ENCODE assay signal across 7 cellular contexts in the genomic region with DNA sequence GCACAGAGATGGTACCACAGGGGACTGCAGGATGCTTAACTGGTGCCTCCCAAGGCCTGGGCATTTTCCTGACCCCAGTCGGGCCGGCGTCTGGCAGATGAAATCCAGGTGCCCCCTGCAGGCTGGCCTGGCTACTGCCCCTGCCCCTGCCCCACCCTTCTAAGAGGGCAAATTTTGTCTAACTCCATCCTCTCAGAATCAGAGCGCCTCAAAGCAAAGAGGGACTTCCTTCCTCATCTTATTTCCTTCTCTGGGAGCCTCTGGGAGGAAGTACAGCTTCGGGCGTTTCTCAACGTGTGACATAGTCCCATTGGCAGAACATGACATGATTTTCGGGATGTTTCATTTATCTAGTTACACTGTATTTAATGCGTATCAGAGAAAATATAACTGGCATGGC. TPM values are rescaled to one million over a fixed set of nuclear protein-coding genes. Genes with fewer than 3 reads are reported as not detected.
A peak's percentile ranks its signal among the peaks of the same experiment; 100 is the strongest.
DNase-seq lines count a peak whose midpoint lies in the region; ATAC-seq, FAIRE-seq and TF ChIP-seq lines count a peak whose summit lies in the region.

No MANE protein-coding gene starts in this region.

- H3K36me3 ChIP-seq in RWPE2 (ENCODE audit: low read depth) (no peaks in the 10 kb centered on the region), astrocyte (ENCODE audit: insufficient read depth, low read length) (no peaks in the 10 kb centered on the region)

- H3K4me1 ChIP-seq in RWPE2 (ENCODE audit: insufficient read depth, poor library complexity, severe bottlenecking) (peaks cover 8% of the 10 kb centered on the region), astrocyte (ENCODE audit: insufficient read depth, low read length) (peaks cover 33% of the 10 kb centered on the region)

- FAIRE-seq in astrocyte (lab: Jason Lieb, UNC) = no peak

- H3K9me3 Mint-ChIP-seq in astrocyte (ENCODE audit: unreplicated experiment) = no peaks in the 10 kb centered on the region
- H3K9me3 Mint-ChIP-seq in stimulated activated naive B cell treated with anti-CD40 and anti-IgM and Interleukin-4, amounts not matched to agents 10 μg/mL and 1 μg/mL and 100 μg/mL, for 72 hours = no peaks in the 10 kb centered on the region

- TF ChIP-seq CTCF in GM13977 (IDR thresholded peaks at IDR 0.05; ENCODE audit: extremely low read depth, insufficient read depth, missing control alignments) = peak; percentile 47
- TF ChIP-seq CTCF in RWPE2 (IDR thresholded peaks at IDR 0.05; ENCODE audit: poor library complexity, severe bottlenecking) = peak; percentile 41
- peak; percentile 11 for TF ChIP-seq CTCF in astrocyte (IDR thresholded peaks at IDR 0.05; ENCODE audit: insufficient read depth, low read depth, low read length)

- peaks cover 2% of the 10 kb centered on the region for H3K36me3 Mint-ChIP-seq in astrocyte (ENCODE audit: low read depth, unreplicated experiment)
- H3K36me3 Mint-ChIP-seq in stimulated activated naive B cell treated with anti-CD40 and anti-IgM and Interleukin-4, amounts not matched to agents 10 μg/mL and 1 μg/mL and 100 μg/mL, for 72 hours = peaks cover 0 to 2% of the 10 kb centered on the region in 2 donors

- no peak overlapping the region for H3K4me3 Mint-ChIP-seq in astrocyte (ENCODE audit: unreplicated experiment)
- H3K4me3 Mint-ChIP-seq in stimulated activated naive B cell treated with anti-CD40 and anti-IgM and Interleukin-4, amounts not matched to agents 10 μg/mL and 1 μg/mL and 100 μg/mL, for 72 hours = no peak overlapping the region

- ATAC-seq in RWPE2 (ENCODE audit: low read depth) (no peak), left colon (peak; percentile 16)
- no peak for ATAC-seq in stimulated activated naive B cell treated with anti-CD40 and anti-IgM and Interleukin-4, amounts not matched to agents 10 μg/mL and 1 μg/mL and 100 μg/mL, for 72 hours (replicated peaks)

- H3K79me2 ChIP-seq in astrocyte (ENCODE audit: insufficient read depth, low read length) = peaks cover 61% of the 10 kb centered on the region

- peaks cover 21% of the 10 kb centered on the region for H3K4me1 Mint-ChIP-seq in astrocyte (ENCODE audit: low read depth, unreplicated experiment)
- peaks cover 34 to 62% of the 10 kb centered on the region in 2 donors for H3K4me1 Mint-ChIP-seq in stimulated activated naive B cell treated with anti-CD40 and anti-IgM and Interleukin-4, amounts not matched to agents 10 μg/mL and 1 μg/mL and 100 μg/mL, for 72 hours

- H3K4me3 ChIP-seq in RWPE2 (ENCODE audit: severe bottlenecking) (no peak overlapping the region), astrocyte (ENCODE audit: insufficient read depth, low read depth, low read length) (no peak overlapping the region)

- no peak overlapping the region for H2AFZ ChIP-seq in astrocyte (ENCODE audit: low read depth, low read length)

- intact Hi-C loops in left colon (cut with DNase I, micrococcal nuclease) = no loop called here

- H4K20me1 ChIP-seq in astrocyte (ENCODE audit: insufficient read depth, low read length) = peaks cover 52% of the 10 kb centered on the region

- in situ Hi-C loops in GM13977 (cut with MboI; ENCODE audit: low pct_unique_long_range_greater_than_20kb, low sequenced_read_pairs, unreplicated experiment) = no loop called here

- no peak overlapping the region for H3K27ac ChIP-seq in RWPE2 (ENCODE audit: poor library complexity, severe bottlenecking)
- H3K27ac ChIP-seq in astrocyte (ENCODE audit: low read depth, low read length) = no peak overlapping the region

- no peak overlapping the region for H3K9ac ChIP-seq in astrocyte (ENCODE audit: low read length)

- H3K27me3 ChIP-seq in RWPE2 (ENCODE audit: insufficient read depth, poor library complexity, severe bottlenecking) = no peaks in the 10 kb centered on the region
- H3K27me3 ChIP-seq in astrocyte (ENCODE audit: insufficient read depth, low read length) = no peaks in the 10 kb centered on the region

- DNase-seq in GM13977 (ENCODE audit: low spot score) (peak; percentile 60), RWPE2 (ENCODE audit: low spot score) (no peak), astrocyte (ENCODE audit: low read depth) (no peak), left colon (peak; percentile 59 to 77), middle frontal gyrus (ENCODE audit: extremely low spot score, low spot score) (no peak), KG1 (lab: John Stamatoyannopoulos, UW) (no peak)
- DNase-seq in stimulated activated naive B cell treated with anti-CD40 and anti-IgM and Interleukin-4, amounts not matched to agents 10 μg/mL and 1 μg/mL and 100 μg/mL, for 72 hours = peak; percentile 21

- H3K27me3 Mint-ChIP-seq in astrocyte (ENCODE audit: low read depth, unreplicated experiment) = no peaks in the 10 kb centered on the region
- no peaks in the 10 kb centered on the region for H3K27me3 Mint-ChIP-seq in stimulated activated naive B cell treated with anti-CD40 and anti-IgM and Interleukin-4, amounts not matched to agents 10 μg/mL and 1 μg/mL and 100 μg/mL, for 72 hours

- no peak overlapping the region for H3K4me2 ChIP-seq in astrocyte (ENCODE audit: low read length)

- H3K9me3 ChIP-seq in RWPE2 (ENCODE audit: severe bottlenecking) = no peaks in the 10 kb centered on the region
- no peaks in the 10 kb centered on the region for H3K9me3 ChIP-seq in astrocyte (ENCODE audit: insufficient read depth, low read depth, low read length)

- H3K27ac Mint-ChIP-seq in astrocyte (ENCODE audit: unreplicated experiment) = no peak overlapping the region
- peak overlapping the region; percentile 14 for H3K27ac Mint-ChIP-seq in stimulated activated naive B cell treated with anti-CD40 and anti-IgM and Interleukin-4, amounts not matched to agents 10 μg/mL and 1 μg/mL and 100 μg/mL, for 72 hours

RNA-seq across cellular contexts. Expression of gene PRKACA, which starts 2.7 kb away (rescaled TPM):
- total RNA-seq in astrocyte (80.5 and 82.6 TPM in 2 replicates), left colon (10 to 100 TPM; 78.8 to 80.1 TPM)

RNA-seq across cellular contexts. Expression of gene ASF1B, which starts 21.5 kb away (rescaled TPM):
- total RNA-seq in astrocyte = 1.1 and 1.9 TPM in 2 replicates
- total RNA-seq in left colon = 10 to 100 TPM in 1 of 2 donors, 1 to 10 TPM in 1; 6.5 to 12.5 TPM

RNA-seq across cellular contexts. Expression of gene SAMD1, which starts 24.3 kb away (rescaled TPM):
- total RNA-seq in astrocyte (36.8 and 41.7 TPM in 2 replicates), left colon (10 to 100 TPM; 45.8 to 51.5 TPM)

RNA-seq across cellular contexts. Expression of gene C19orf67, which starts 29.3 kb away (rescaled TPM):
- total RNA-seq in astrocyte = not detected in 2 replicates
- total RNA-seq in left colon = under 1 TPM in 1 of 2 donors, not detected in 1; 0.42 TPM

RNA-seq across cellular contexts. Expression of gene MISP3, which starts 42.3 kb away (rescaled TPM):
- total RNA-seq in astrocyte = 0.70 and 0.79 TPM in 2 replicates
- 10 to 100 TPM; 32.9 to 40.3 TPM for total RNA-seq in left colon

Comparison
In these comparisons a context has a peak if more than half of its experiments do, and no peak if none do; other contexts are left out.
1. DNase-seq: peak in GM13977 (single experiment), left colon (2 of 2) and stimulated activated naive B cell treated with anti-CD40 and anti-IgM and Interleukin-4, amounts not matched to agents 10 μg/mL and 1 μg/mL and 100 μg/mL, for 72 hours (single experiment); none in RWPE2 (single experiment), astrocyte (single experiment), middle frontal gyrus (single experiment) and KG1 (single experiment).
2. Peak in every context shown above with its lines, with median percentiles within 50 percentile points of each other: CTCF ChIP-seq.